20 cellular contexts compared by ENCODE assay signal in the genomic region with DNA sequence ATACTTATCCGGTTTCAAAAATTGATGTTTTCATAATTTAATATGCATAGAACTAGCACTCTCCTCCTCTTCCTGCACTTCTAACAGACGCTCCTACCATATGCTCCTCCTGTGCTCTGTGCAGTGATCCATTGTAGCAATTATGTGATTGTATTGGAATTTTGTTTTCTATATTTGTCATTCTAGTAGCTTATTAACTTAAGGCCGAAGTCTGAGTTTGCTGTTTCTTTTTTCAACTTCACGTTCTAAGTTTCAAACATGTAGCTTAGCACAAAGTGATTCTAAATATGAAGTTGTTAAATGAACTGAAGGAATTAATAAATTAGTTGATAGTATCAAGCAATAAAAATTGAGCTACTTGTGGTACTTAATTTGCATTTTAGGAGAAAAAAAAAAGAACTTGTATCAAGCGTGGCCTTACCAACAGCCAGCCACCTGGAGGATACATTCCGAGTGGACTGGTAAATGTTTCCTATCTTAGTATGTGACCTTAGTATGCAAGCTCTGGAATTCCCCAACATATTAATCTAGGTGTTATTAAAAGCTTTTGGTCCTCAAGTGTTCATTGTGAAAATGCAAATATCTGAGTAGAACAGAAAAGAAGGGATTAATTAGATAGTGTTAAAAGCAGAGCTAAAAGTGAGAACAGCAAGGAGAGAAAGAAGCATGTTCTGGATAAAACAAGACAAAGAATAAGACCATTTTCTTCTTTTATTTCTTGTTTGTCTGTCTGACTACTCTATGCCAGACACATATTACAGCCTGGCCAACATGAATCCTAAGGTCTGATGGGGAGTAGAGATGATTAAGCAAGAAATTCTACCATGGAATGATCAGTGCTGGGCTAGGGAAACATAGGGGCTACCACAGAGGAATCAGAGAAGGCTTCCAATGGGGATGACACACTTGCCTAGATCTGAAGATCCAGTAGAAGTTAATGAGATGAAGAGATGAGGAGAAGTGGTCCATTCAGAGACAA.
"Had no signal": no experiment of that assay in that cellular context is flagged by ENCODE, and none has a peak within 500 bp of the region (broad histone marks: within the 10 kb centered on the region; RNA-seq: fewer than 3 reads in every experiment).

No MANE protein-coding gene starts in this region.

- H3K9me3 ChIP-seq: heart left ventricle, right atrium auricular region, tibial nerve had no signal

- H3K27ac ChIP-seq: coronary artery, heart left ventricle, parathyroid adenoma, right atrium auricular region, tibial nerve, VCaP had no signal

- DNase-seq: activated CD4-positive, alpha-beta memory T cell treated with anti-CD3 and anti-CD28 coated beads, Interleukin-2, amount 10 ng/mL, durations not matched to agents 7 days and 5 days; activated CD4-positive, alpha-beta T cell treated with anti-CD3 and anti-CD28 coated beads for 36 hours; activated naive CD4-positive, alpha-beta T cell treated with Interleukin-2 at 50 U/mL for 16 hours; central memory CD4-positive, alpha-beta T cell; effector CD4-positive, alpha-beta T cell; foreskin melanocyte; heart left ventricle; stimulated activated CD4-positive, alpha-beta T cell treated with anti-CD3 and anti-CD28 coated beads, Interleukin-1b, Interleukin-23, amount 100 ng/mL, for 48 hours; T-cell had no signal

- H3K4me1 Mint-ChIP-seq: activated CD4-positive, alpha-beta memory T cell treated with anti-CD3 and anti-CD28 coated beads, Interleukin-2, amount 10 ng/mL, durations not matched to agents 7 days and 5 days; activated CD4-positive, alpha-beta T cell treated with anti-CD3 and anti-CD28 coated beads for 36 hours; mesothelial cell of epicardium; stimulated activated memory B cell treated with anti-CD40 and anti-IgM and Interleukin-4, amounts not matched to agents 10 μg/mL and 1 μg/mL and 100 μg/mL, for 72 hours; T-cell had no signal

- H3K9me3 Mint-ChIP-seq: activated CD4-positive, alpha-beta memory T cell treated with anti-CD3 and anti-CD28 coated beads, Interleukin-2, amount 10 ng/mL, durations not matched to agents 7 days and 5 days; activated T-helper 1 cell treated with anti-CD3 and anti-CD28 coated beads, Interleukin-12 subunit alpha, Interleukin-12 subunit beta, Interleukin-2, Interleukin-4 antibody, amounts not matched to agents 30 ng/mL and 10 ng/mL and 1 ng/mL, durations not matched to agents 14 hours and 24 hours and 36 hours; mesothelial cell of epicardium had no signal

- H3K4me1 ChIP-seq: heart left ventricle, right atrium auricular region, tibial nerve had no signal

- H3K27me3 Mint-ChIP-seq: activated CD4-positive, alpha-beta memory T cell treated with anti-CD3 and anti-CD28 coated beads, Interleukin-2, amount 10 ng/mL, durations not matched to agents 7 days and 5 days; activated CD4-positive, alpha-beta T cell treated with anti-CD3 and anti-CD28 coated beads for 36 hours; stimulated activated memory B cell treated with anti-CD40 and anti-IgM and Interleukin-4, amounts not matched to agents 10 μg/mL and 1 μg/mL and 100 μg/mL, for 72 hours; T-cell had no signal

- H3K27me3 ChIP-seq: heart left ventricle, right atrium auricular region, tibial nerve had no signal

- H3K36me3 ChIP-seq: heart left ventricle, right atrium auricular region, tibial nerve had no signal

- FAIRE-seq: endothelial cell of umbilical vein, islet of Langerhans had no signal

- ATAC-seq: activated CD4-positive, alpha-beta T cell treated with anti-CD3 and anti-CD28 coated beads for 36 hours; heart left ventricle; stimulated activated memory B cell treated with anti-CD40 and anti-IgM and Interleukin-4, amounts not matched to agents 10 μg/mL and 1 μg/mL and 100 μg/mL, for 72 hours; T-cell had no signal

- H3K4me2 ChIP-seq: smooth muscle cell had no signal

- H3K27ac Mint-ChIP-seq: activated CD4-positive, alpha-beta memory T cell treated with anti-CD3 and anti-CD28 coated beads, Interleukin-2, amount 10 ng/mL, durations not matched to agents 7 days and 5 days; activated CD4-positive, alpha-beta T cell treated with anti-CD3 and anti-CD28 coated beads for 36 hours; activated T-helper 1 cell treated with anti-CD3 and anti-CD28 coated beads, Interleukin-12 subunit alpha, Interleukin-12 subunit beta, Interleukin-2, Interleukin-4 antibody, amounts not matched to agents 30 ng/mL and 10 ng/mL and 1 ng/mL, durations not matched to agents 14 hours and 24 hours and 36 hours; mesothelial cell of epicardium; stimulated activated memory B cell treated with anti-CD40 and anti-IgM and Interleukin-4, amounts not matched to agents 10 μg/mL and 1 μg/mL and 100 μg/mL, for 72 hours; T-cell had no signal

- H3K36me3 Mint-ChIP-seq: mesothelial cell of epicardium; stimulated activated memory B cell treated with anti-CD40 and anti-IgM and Interleukin-4, amounts not matched to agents 10 μg/mL and 1 μg/mL and 100 μg/mL, for 72 hours; T-cell had no signal

- H3K4me3 ChIP-seq: coronary artery, heart left ventricle, right atrium auricular region, smooth muscle cell, tibial nerve had no signal

- H3K4me3 Mint-ChIP-seq: activated CD4-positive, alpha-beta memory T cell treated with anti-CD3 and anti-CD28 coated beads, Interleukin-2, amount 10 ng/mL, durations not matched to agents 7 days and 5 days; activated CD4-positive, alpha-beta T cell treated with anti-CD3 and anti-CD28 coated beads for 36 hours; activated T-helper 1 cell treated with anti-CD3 and anti-CD28 coated beads, Interleukin-12 subunit alpha, Interleukin-12 subunit beta, Interleukin-2, Interleukin-4 antibody, amounts not matched to agents 30 ng/mL and 10 ng/mL and 1 ng/mL, durations not matched to agents 14 hours and 24 hours and 36 hours; mesothelial cell of epicardium; stimulated activated memory B cell treated with anti-CD40 and anti-IgM and Interleukin-4, amounts not matched to agents 10 μg/mL and 1 μg/mL and 100 μg/mL, for 72 hours; T-cell had no signal

- H3K79me2 ChIP-seq: parathyroid adenoma had no signal
